In genomic region chr12:89257355-89257754, GRCh38 we compare ENCODE assay signal across 25 cellular contexts.
A peak's percentile ranks its signal among the peaks of the same experiment; 100 is the strongest.
DNase-seq lines count a peak whose midpoint lies in the region; ATAC-seq, FAIRE-seq and TF ChIP-seq lines count a peak whose summit lies in the region.
"Had no signal": no experiment of that assay in that cellular context is flagged by ENCODE, and none has a peak within 500 bp of the region (broad histone marks: within the 10 kb centered on the region; RNA-seq: fewer than 3 reads in every experiment).

No MANE protein-coding gene starts in this region.

- peak; percentile 54 for FAIRE-seq in endothelial cell of umbilical vein (lab: Jason Lieb, UNC)
- FAIRE-seq: A549, D721Med, GM12878, GM12892, GM18507, GM19239 had no signal

- H3K4me1 ChIP-seq in DND-41 (ENCODE audit: insufficient read depth, low read length) (peaks cover 37% of the 10 kb centered on the region), endothelial cell of umbilical vein (ENCODE audit: control insufficient read depth, extremely low read depth, insufficient read depth, low read length) (peaks cover 6% of the 10 kb centered on the region), parathyroid adenoma (peaks cover 6% of the 10 kb centered on the region)
- H3K4me1 ChIP-seq: A549 had no signal

- H3K9ac ChIP-seq in DND-41 (ENCODE audit: low read depth, low read length) (no peak overlapping the region), endothelial cell of umbilical vein (replicated peaks; ENCODE audit: extremely low read depth, insufficient read depth, low read length) (no peak overlapping the region), parathyroid adenoma (no peak overlapping the region)
- H3K9ac ChIP-seq: BLaER1 treated with 17β-estradiol and CSF1 and Interleukin-3, amounts not matched to agents 10 nM and 100 nM had no signal

- no peaks in the 10 kb centered on the region for H3K9me1 ChIP-seq in endothelial cell of umbilical vein (replicated peaks; ENCODE audit: control insufficient read depth, extremely low read depth, insufficient read depth, low read length)

- H3K9me3 ChIP-seq in DND-41 (ENCODE audit: insufficient read depth, low read length, severe bottlenecking) = peaks cover 6% of the 10 kb centered on the region
- H3K9me3 ChIP-seq in endothelial cell of umbilical vein (replicated peaks; ENCODE audit: control insufficient read depth, insufficient read depth, low read length) = no peaks in the 10 kb centered on the region
- H3K9me3 ChIP-seq in parathyroid adenoma (ENCODE audit: control insufficient read depth, low read length) = no peaks in the 10 kb centered on the region
- H3K9me3 ChIP-seq: A549, Caco-2 had no signal

- H3K36me3 ChIP-seq in DND-41 (ENCODE audit: insufficient read depth, low read length) (no peaks in the 10 kb centered on the region), endothelial cell of umbilical vein (ENCODE audit: control insufficient read depth in 2 of 2, extremely low read depth in 1 of 2, insufficient read depth in 2 of 2, low read length in 2 of 2) (no peaks in the 10 kb centered on the region), parathyroid adenoma (ENCODE audit: control insufficient read depth, insufficient read depth, low read length) (no peaks in the 10 kb centered on the region)
- H3K36me3 ChIP-seq: BLaER1 treated with 17β-estradiol and CSF1 and Interleukin-3, amounts not matched to agents 10 nM and 100 nM had no signal

- CTCF ChIA-PET in endothelial cell of umbilical vein (lab: Charles Lee) = no interaction called here

- H3K27me3 ChIP-seq in DND-41 (ENCODE audit: insufficient read depth, low read length, poor library complexity) (no peaks in the 10 kb centered on the region), endothelial cell of umbilical vein (ENCODE audit: control insufficient read depth in 2 of 2, insufficient read depth in 2 of 2, low read length in 2 of 2) (no peaks in the 10 kb centered on the region), parathyroid adenoma (ENCODE audit: control insufficient read depth, insufficient read depth, low read length) (no peaks in the 10 kb centered on the region)
- H3K27me3 ChIP-seq: BLaER1 treated with 17β-estradiol and CSF1 and Interleukin-3, amounts not matched to agents 10 nM and 100 nM had no signal

- no TSS peak for BruUV-seq in endothelial cell of umbilical vein (replicated peaks; lab: Mats Ljungman, UMichigan)

- H3K4me3 ChIP-seq in DND-41 (ENCODE audit: low read depth in 1 of 2, low read length in 2 of 2) (no peak overlapping the region), endothelial cell of umbilical vein (replicated peaks in 1 of 3; ENCODE audit: insufficient read depth in 1 of 3, low read depth in 1 of 3, low read length in 3 of 3) (no peak overlapping the region), parathyroid adenoma (ENCODE audit: low read depth, low read length) (no peak overlapping the region)
- H3K4me3 ChIP-seq: A549; BLaER1 treated with 17β-estradiol and CSF1 and Interleukin-3, amounts not matched to agents 10 nM and 100 nM; GM12878 had no signal

- TF ChIP-seq CTCF in DND-41 (IDR thresholded peaks at IDR 0.05; ENCODE audit: borderline replicate concordance, extremely low read depth, low read length, poor library complexity, severe bottlenecking) = no peak
- no peak for TF ChIP-seq CTCF in endothelial cell of umbilical vein (IDR thresholded peaks at IDR 0.05; ENCODE audit: extremely low read depth in 1 of 2, insufficient read depth in 1 of 2, low read depth in 1 of 2, low read length in 2 of 2)
- no peak for TF ChIP-seq CTCF in parathyroid adenoma (IDR thresholded peaks at IDR 0.05)

- H3K79me2 ChIP-seq in DND-41 (ENCODE audit: insufficient read depth, low read length) (no peaks in the 10 kb centered on the region), endothelial cell of umbilical vein (ENCODE audit: control insufficient read depth, insufficient read depth, low read length) (no peaks in the 10 kb centered on the region), parathyroid adenoma (no peaks in the 10 kb centered on the region)

- H2AFZ ChIP-seq in DND-41 (ENCODE audit: low read depth, low read length) (no peak overlapping the region), endothelial cell of umbilical vein (ENCODE audit: low read depth, low read length) (no peak overlapping the region), parathyroid adenoma (peak overlapping the region; percentile 9)

- no peak overlapping the region for H3K27ac Mint-ChIP-seq in activated naive CD4-positive, alpha-beta T cell treated with anti-CD3 and anti-CD28 coated beads, Interleukin-2, amount 50 U/mL, for 72 hours
- H3K27ac Mint-ChIP-seq: B cell; CD4-positive, alpha-beta T cell; CD8-positive, alpha-beta T cell had no signal

- no peak for TF ChIP-seq POLR2A in endothelial cell of umbilical vein (IDR thresholded peaks at IDR 0.05; ENCODE audit: low read depth, low read length)

- ATAC-seq in DND-41 (ENCODE audit: insufficient read depth, low read depth) = no peak
- no peak for ATAC-seq in SK-N-SH treated with all-trans-retinoic acid at 6 μM for 48 hours
- no peak for ATAC-seq in activated naive CD4-positive, alpha-beta T cell treated with anti-CD3 and anti-CD28 coated beads, Interleukin-2, amount 50 U/mL, for 72 hours
- no peak for ATAC-seq in GM18907 (IDR thresholded peaks at IDR 0.05; ENCODE audit: unreplicated experiment)
- no peak for ATAC-seq in HG03354 (IDR thresholded peaks at IDR 0.05; ENCODE audit: poor library complexity, severe bottlenecking, unreplicated experiment)
- ATAC-seq: A549; CD8-positive, alpha-beta T cell; GM12878 had no signal

- peak overlapping the region; percentile 41 for H3K27ac ChIP-seq in DND-41 (ENCODE audit: low read length)
- H3K27ac ChIP-seq in endothelial cell of umbilical vein (ENCODE audit: insufficient read depth, low read depth, low read length) = no peak overlapping the region
- H3K27ac ChIP-seq in parathyroid adenoma = no peak overlapping the region
- H3K27ac ChIP-seq: 22Rv1; A549; BLaER1 treated with 17β-estradiol and CSF1 and Interleukin-3, amounts not matched to agents 10 nM and 100 nM; C4-2B had no signal

- DNase-seq in DND-41 (no peak), endothelial cell of umbilical vein (ENCODE audit: low read depth, low spot score) (no peak)
- no peak for DNase-seq in activated naive CD4-positive, alpha-beta T cell treated with anti-CD3 and anti-CD28 coated beads, Interleukin-2, amount 50 U/mL, for 72 hours (ENCODE audit: low spot score in 2 of 2)
- DNase-seq: AML-193; Caco-2; Calu3; CD4-positive, alpha-beta T cell; CD8-positive, alpha-beta T cell; DMS79 treated with DMSO at 0.1 percent for 48 hours; EL; GDM1 had no signal

- H4K20me1 ChIP-seq in DND-41 (ENCODE audit: insufficient read depth, low read length) (no peaks in the 10 kb centered on the region), endothelial cell of umbilical vein (replicated peaks; ENCODE audit: control insufficient read depth, extremely low read depth, insufficient read depth, low read length) (no peaks in the 10 kb centered on the region)
- H4K20me1 ChIP-seq: BLaER1 treated with 17β-estradiol and CSF1 and Interleukin-3, amounts not matched to agents 10 nM and 100 nM had no signal

- dilution Hi-C loops in endothelial cell of umbilical vein (cut with MboI; ENCODE audit: extremely low pct_ligation_motif_present, low sequenced_read_pairs) = no loop called here

- intact Hi-C loops in endothelial cell of umbilical vein (cut with micrococcal nuclease) = no loop called here

- H3K36me3 Mint-ChIP-seq in activated naive CD4-positive, alpha-beta T cell treated with anti-CD3 and anti-CD28 coated beads, Interleukin-2, amount 50 U/mL, for 72 hours = peaks cover 5 to 45% of the 10 kb centered on the region in 2 donors
- H3K36me3 Mint-ChIP-seq: CD8-positive, alpha-beta T cell had no signal

- no peak overlapping the region for H3K4me2 ChIP-seq in DND-41 (ENCODE audit: insufficient read depth, low read length)
- H3K4me2 ChIP-seq in endothelial cell of umbilical vein (ENCODE audit: insufficient read depth, low read length) = no peak overlapping the region
- no peak overlapping the region for H3K4me2 ChIP-seq in parathyroid adenoma (ENCODE audit: low read length)
- H3K4me2 ChIP-seq: A549; BLaER1 treated with 17β-estradiol and CSF1 and Interleukin-3, amounts not matched to agents 10 nM and 100 nM had no signal

- peaks cover 8 to 28% of the 10 kb centered on the region in 2 donors for H3K9me3 Mint-ChIP-seq in activated naive CD4-positive, alpha-beta T cell treated with anti-CD3 and anti-CD28 coated beads, Interleukin-2, amount 50 U/mL, for 72 hours

- POLR2A ChIA-PET in endothelial cell of umbilical vein (lab: Charles Lee) = no interaction called here

TF ChIP-seq in SK-N-SH treated with all-trans-retinoic acid at 6 μM for 48 hours, 23 proteins besides CTCF, POLR2A, EP300 and RAD21 (continues in another document):
- TF ChIP-seq CSDC2 (CRISPR knock-in tag; IDR thresholded peaks at IDR 0.05) = no peak

TF ChIP-seq in endothelial cell of umbilical vein, 7 proteins besides CTCF, POLR2A, EP300 and RAD21:
- TF ChIP-seq JUN (IDR thresholded peaks at IDR 0.05; ENCODE audit: borderline replicate concordance, insufficient read depth, insufficient read length, low read depth) (no peak), POLR2AphosphoS5 (IDR thresholded peaks at IDR 0.05; ENCODE audit: insufficient read depth, low read depth, low read length) (no peak), GATA2 (IDR thresholded peaks at IDR 0.05; ENCODE audit: insufficient read depth, insufficient read length, low read depth, low read length) (no peak), FOS (IDR thresholded peaks at IDR 0.05; ENCODE audit: borderline replicate concordance, insufficient read depth, low read length) (no peak), MAX (IDR thresholded peaks at IDR 0.05; ENCODE audit: insufficient read depth, insufficient read length) (no peak), EZH2 (IDR thresholded peaks at IDR 0.05; ENCODE audit: borderline replicate concordance, low read depth, low read length, severe bottlenecking) (no peak), MYC (IDR thresholded peaks at IDR 0.05; ENCODE audit: low read depth, low read length) (no peak)
TF ChIP-seq in endothelial cell of umbilical vein: peak in this region for 0.
